9 cellular contexts compared by ENCODE assay signal in genomic region chr5:170623576-170624181, GRCh38.
DNase-seq lines count a peak whose midpoint lies in the region; ATAC-seq, FAIRE-seq and TF ChIP-seq lines count a peak whose summit lies in the region.
"Had no signal": no experiment of that assay in that cellular context is flagged by ENCODE, and none has a peak within 500 bp of the region (broad histone marks: within the 10 kb centered on the region; RNA-seq: fewer than 3 reads in every experiment).

No MANE protein-coding gene starts in this region.

- no peak overlapping the region for H2AFZ ChIP-seq in astrocyte (ENCODE audit: low read depth, low read length)

- no peak for TF ChIP-seq EP300 in suprapubic skin (IDR thresholded peaks at IDR 0.05)

- H3K36me3 Mint-ChIP-seq in astrocyte (ENCODE audit: low read depth, unreplicated experiment): no peaks in the 10 kb centered on the region
- no peaks in the 10 kb centered on the region for H3K36me3 Mint-ChIP-seq in T-helper 17 cell (ENCODE audit: low read depth)

- DNase-seq in activated CD8-positive, alpha-beta memory T cell treated with anti-CD3 and anti-CD28 coated beads, Interleukin-2, amount 50 U/mL, for 48 hours: peak; percentile 76
- no peak for DNase-seq in activated CD8-positive, alpha-beta memory T cell treated with anti-CD3 and anti-CD28 coated beads for 24 hours
- DNase-seq in NCI-H1694 treated with DMSO at 0.1 percent for 48 hours (lab: John Stamatoyannopoulos, UW): peak; percentile 7
- DNase-seq in astrocyte (ENCODE audit: low read depth): no peak
- DNase-seq in kidney tubule cell (ENCODE audit: low spot score): peak; percentile 56
- no peak for DNase-seq in suprapubic skin (ENCODE audit: low spot score in 2 of 2)
- no peak for DNase-seq in T-helper 17 cell

- no peak overlapping the region for H3K9ac ChIP-seq in astrocyte (ENCODE audit: low read length)

- H3K27me3 ChIP-seq in astrocyte (ENCODE audit: insufficient read depth, low read length): no peaks in the 10 kb centered on the region
- no peaks in the 10 kb centered on the region for H3K27me3 ChIP-seq in suprapubic skin

- H3K4me3 Mint-ChIP-seq in astrocyte (ENCODE audit: unreplicated experiment) (no peak overlapping the region), T-helper 17 cell (no peak overlapping the region)

- ATAC-seq in HG03432 (IDR thresholded peaks at IDR 0.05; ENCODE audit: unreplicated experiment) (no peak), T-helper 17 cell (no peak)

- H4K20me1 ChIP-seq in astrocyte (ENCODE audit: insufficient read depth, low read length): no peaks in the 10 kb centered on the region

- no peaks in the 10 kb centered on the region for H3K79me2 ChIP-seq in astrocyte (ENCODE audit: insufficient read depth, low read length)

- no peak overlapping the region for H3K4me2 ChIP-seq in astrocyte (ENCODE audit: low read length)

- 47% methylated on average over 14 of the region's 16 CpGs for WGBS in suprapubic skin

- H3K27ac Mint-ChIP-seq in astrocyte (ENCODE audit: unreplicated experiment): no peak overlapping the region
- H3K27ac Mint-ChIP-seq in T-helper 17 cell: no peak overlapping the region

- TF ChIP-seq CTCF in astrocyte (IDR thresholded peaks at IDR 0.05; ENCODE audit: insufficient read depth, low read depth, low read length) (peak; percentile 50), suprapubic skin (IDR thresholded peaks at IDR 0.05) (peak; percentile 30 to 37)

- no peak for TF ChIP-seq POLR2A in suprapubic skin (IDR thresholded peaks at IDR 0.05)

- H3K4me3 ChIP-seq in astrocyte (ENCODE audit: insufficient read depth, low read depth, low read length) (no peak overlapping the region), suprapubic skin (no peak overlapping the region)

- H3K9me3 ChIP-seq in astrocyte (ENCODE audit: insufficient read depth, low read depth, low read length) (no peaks in the 10 kb centered on the region), suprapubic skin (no peaks in the 10 kb centered on the region), T-helper 17 cell (ENCODE audit: control insufficient read depth, low read length, poor library complexity, severe bottlenecking) (no peaks in the 10 kb centered on the region)

- no peak overlapping the region for H3K27ac ChIP-seq in astrocyte (ENCODE audit: low read depth, low read length)
- H3K27ac ChIP-seq in suprapubic skin: no peak overlapping the region

- H3K4me1 ChIP-seq in astrocyte (ENCODE audit: insufficient read depth, low read length) (no peaks in the 10 kb centered on the region), suprapubic skin (no peaks in the 10 kb centered on the region)

- H3K36me3 ChIP-seq in astrocyte (ENCODE audit: insufficient read depth, low read length): no peaks in the 10 kb centered on the region
- H3K36me3 ChIP-seq in suprapubic skin: no peaks in the 10 kb centered on the region

- H3K27me3 Mint-ChIP-seq in astrocyte (ENCODE audit: low read depth, unreplicated experiment): peaks cover 65% of the 10 kb centered on the region
- H3K27me3 Mint-ChIP-seq in T-helper 17 cell: peaks cover 46% of the 10 kb centered on the region

- H3K9me3 Mint-ChIP-seq in astrocyte (ENCODE audit: unreplicated experiment): peaks cover 2% of the 10 kb centered on the region

- no peak for FAIRE-seq in astrocyte (lab: Jason Lieb, UNC)
- FAIRE-seq: GM18507 had no signal

- H3K4me1 Mint-ChIP-seq in astrocyte (ENCODE audit: low read depth, unreplicated experiment): no peaks in the 10 kb centered on the region
- no peaks in the 10 kb centered on the region for H3K4me1 Mint-ChIP-seq in T-helper 17 cell

Comparison
In these comparisons a context has a peak if more than half of its experiments do, and no peak if none do; other contexts are left out.
1. DNase-seq: peak in activated CD8-positive, alpha-beta memory T cell treated with anti-CD3 and anti-CD28 coated beads, Interleukin-2, amount 50 U/mL, for 48 hours (single experiment), NCI-H1694 treated with DMSO at 0.1 percent for 48 hours (single experiment) and kidney tubule cell (single experiment); none in activated CD8-positive, alpha-beta memory T cell treated with anti-CD3 and anti-CD28 coated beads for 24 hours (single experiment), astrocyte (single experiment), suprapubic skin (0 of 2) and T-helper 17 cell (0 of 3).